28 cellular contexts compared by ENCODE assay signal in the genomic region with DNA sequence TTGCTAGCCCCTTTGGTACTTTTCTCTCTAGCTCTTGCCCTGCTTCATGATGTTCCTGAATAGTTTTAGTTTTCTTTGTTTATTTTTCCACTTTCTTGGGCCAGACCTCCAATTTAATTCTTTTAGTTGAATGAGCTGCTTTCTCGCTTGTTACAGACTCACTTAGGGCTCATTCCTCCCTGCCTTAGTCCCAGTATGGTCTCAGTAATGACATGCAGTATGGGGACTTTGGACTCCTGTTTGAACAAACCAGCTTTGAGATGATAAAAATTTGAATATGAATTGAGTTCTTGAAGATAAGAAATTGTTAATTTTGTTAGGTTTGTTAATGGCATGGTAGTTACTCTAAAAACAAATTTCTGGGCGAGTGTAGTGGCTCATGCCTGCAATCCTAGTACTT.
"Had no signal": no experiment of that assay in that cellular context is flagged by ENCODE, and none has a peak within 500 bp of the region (broad histone marks: within the 10 kb centered on the region; RNA-seq: fewer than 3 reads in every experiment).

No MANE protein-coding gene starts in this region.

- H3K4me3 ChIP-seq: smooth muscle cell, stomach, suprapubic skin, transverse colon had no signal

- H3K27me3 Mint-ChIP-seq: activated naive CD4-positive, alpha-beta T cell treated with anti-CD3 and anti-CD28 coated beads, Interleukin-2, amount 10 ng/mL, durations not matched to agents 7 days and 5 days had no signal

- ATAC-seq: activated CD4-positive, CD25-positive, alpha-beta regulatory T cell treated with anti-CD3 and anti-CD28 coated beads, Interleukin-2, amount 50 U/mL, for 24 hours; activated CD8-positive, alpha-beta memory T cell treated with anti-CD3 and anti-CD28 coated beads, Interleukin-2, amount 10 ng/mL, durations not matched to agents 7 days and 5 days; left ventricle myocardium superior; sciatic nerve; stimulated activated memory B cell treated with anti-CD40 and anti-IgM and Interleukin-4, amounts not matched to agents 10 μg/mL and 1 μg/mL and 100 μg/mL, for 72 hours had no signal

- H3K9me3 ChIP-seq: stomach, suprapubic skin, transverse colon had no signal

- DNase-seq: activated CD4-positive, alpha-beta memory T cell treated with anti-CD3 and anti-CD28 coated beads, Interleukin-2, amount 10 ng/mL, durations not matched to agents 7 days and 5 days; activated CD4-positive, alpha-beta T cell treated with anti-CD3 and anti-CD28 coated beads, Interleukin-2, amount 10 ng/mL, durations not matched to agents 24 days and 14 days; activated CD8-positive, alpha-beta memory T cell treated with anti-CD3 and anti-CD28 coated beads, Interleukin-2, amount 10 ng/mL, durations not matched to agents 7 days and 5 days; activated effector memory CD4-positive, alpha-beta T cell treated with anti-CD3 and anti-CD28 coated beads, Interleukin-2, amount 50 U/mL, for 16 hours; activated naive CD4-positive, alpha-beta T cell treated with anti-CD3 and anti-CD28 coated beads, Interleukin-2, amount 10 ng/mL, durations not matched to agents 7 days and 5 days; activated T-cell treated with anti-CD3 and anti-CD28 coated beads for 4 hours; amygdala; caudate nucleus; effector CD4-positive, alpha-beta T cell; foreskin melanocyte; glutamatergic neuron; hippocampal formation; left ventricle myocardium superior; occipital lobe; posterior cingulate gyrus; stimulated activated CD4-positive, alpha-beta T cell treated with anti-CD3 and anti-CD28 coated beads, Interleukin-15, amount 100 ng/mL, for 24 hours; stomach; transverse colon had no signal

- H3K36me3 ChIP-seq: stomach, suprapubic skin, transverse colon had no signal

- H3K4me3 Mint-ChIP-seq: activated CD4-positive, alpha-beta memory T cell treated with anti-CD3 and anti-CD28 coated beads, Interleukin-2, amount 10 ng/mL, durations not matched to agents 7 days and 5 days; activated CD4-positive, alpha-beta T cell treated with anti-CD3 and anti-CD28 coated beads, Interleukin-2, amount 10 ng/mL, durations not matched to agents 24 days and 14 days; activated CD8-positive, alpha-beta memory T cell treated with anti-CD3 and anti-CD28 coated beads, Interleukin-2, amount 10 ng/mL, durations not matched to agents 7 days and 5 days; activated naive CD4-positive, alpha-beta T cell treated with anti-CD3 and anti-CD28 coated beads, Interleukin-2, amount 10 ng/mL, durations not matched to agents 7 days and 5 days; brain; dendritic cell treated with granulocyte-macrophage colony-stimulating factor and Interleukin-4, amounts not matched to agents 40 ng/mL and 50 ng/mL, for 4 days; neural crest cell; stimulated activated memory B cell treated with anti-CD40 and anti-IgM and Interleukin-4, amounts not matched to agents 10 μg/mL and 1 μg/mL and 100 μg/mL, for 72 hours; T-helper 2 cell treated with Interferon-gamma antibody and Interleukin-4, amounts not matched to agents 5 μg/mL and 100 μg/mL, for 36 hours had no signal

- H3K27ac Mint-ChIP-seq: activated CD4-positive, alpha-beta memory T cell treated with anti-CD3 and anti-CD28 coated beads, Interleukin-2, amount 10 ng/mL, durations not matched to agents 7 days and 5 days; activated CD4-positive, alpha-beta T cell treated with anti-CD3 and anti-CD28 coated beads, Interleukin-2, amount 10 ng/mL, durations not matched to agents 24 days and 14 days; activated CD8-positive, alpha-beta memory T cell treated with anti-CD3 and anti-CD28 coated beads, Interleukin-2, amount 10 ng/mL, durations not matched to agents 7 days and 5 days; activated naive CD4-positive, alpha-beta T cell treated with anti-CD3 and anti-CD28 coated beads, Interleukin-2, amount 10 ng/mL, durations not matched to agents 7 days and 5 days; dendritic cell treated with granulocyte-macrophage colony-stimulating factor and Interleukin-4, amounts not matched to agents 40 ng/mL and 50 ng/mL, for 4 days; stimulated activated memory B cell treated with anti-CD40 and anti-IgM and Interleukin-4, amounts not matched to agents 10 μg/mL and 1 μg/mL and 100 μg/mL, for 72 hours; T-helper 2 cell treated with Interferon-gamma antibody and Interleukin-4, amounts not matched to agents 5 μg/mL and 100 μg/mL, for 36 hours had no signal

- H3K27ac ChIP-seq: stomach, suprapubic skin, VCaP had no signal

- H3K27me3 ChIP-seq: stomach, suprapubic skin, transverse colon had no signal

- H3K36me3 Mint-ChIP-seq: activated CD8-positive, alpha-beta memory T cell treated with anti-CD3 and anti-CD28 coated beads, Interleukin-2, amount 10 ng/mL, durations not matched to agents 7 days and 5 days; activated naive CD4-positive, alpha-beta T cell treated with anti-CD3 and anti-CD28 coated beads, Interleukin-2, amount 10 ng/mL, durations not matched to agents 7 days and 5 days; brain; stimulated activated memory B cell treated with anti-CD40 and anti-IgM and Interleukin-4, amounts not matched to agents 10 μg/mL and 1 μg/mL and 100 μg/mL, for 72 hours had no signal

- H3K4me1 Mint-ChIP-seq: neural crest cell had no signal

- H3K9me3 Mint-ChIP-seq: activated CD4-positive, alpha-beta memory T cell treated with anti-CD3 and anti-CD28 coated beads, Interleukin-2, amount 10 ng/mL, durations not matched to agents 7 days and 5 days; activated CD4-positive, alpha-beta T cell treated with anti-CD3 and anti-CD28 coated beads, Interleukin-2, amount 10 ng/mL, durations not matched to agents 24 days and 14 days; activated naive CD4-positive, alpha-beta T cell treated with anti-CD3 and anti-CD28 coated beads, Interleukin-2, amount 10 ng/mL, durations not matched to agents 7 days and 5 days; brain; dendritic cell treated with granulocyte-macrophage colony-stimulating factor and Interleukin-4, amounts not matched to agents 40 ng/mL and 50 ng/mL, for 4 days; neural crest cell; stimulated activated memory B cell treated with anti-CD40 and anti-IgM and Interleukin-4, amounts not matched to agents 10 μg/mL and 1 μg/mL and 100 μg/mL, for 72 hours; T-helper 2 cell treated with Interferon-gamma antibody and Interleukin-4, amounts not matched to agents 5 μg/mL and 100 μg/mL, for 36 hours had no signal
